ENCODE assay signal across 25 cellular contexts in genomic region chr16:52128407-52128806, GRCh38.
"Had no signal": no experiment of that assay in that cellular context is flagged by ENCODE, and none has a peak within 500 bp of the region (broad histone marks: within the 10 kb centered on the region; RNA-seq: fewer than 3 reads in every experiment).

No MANE protein-coding gene starts in this region.

- H3K9me3 Mint-ChIP-seq: mesothelial cell of epicardium had no signal

- H3K27me3 Mint-ChIP-seq: activated CD8-positive, alpha-beta memory T cell treated with anti-CD3 and anti-CD28 coated beads, Interleukin-2, amount 10 ng/mL, durations not matched to agents 7 days and 5 days; naive thymus-derived CD4-positive, alpha-beta T cell; T-helper 17 cell had no signal

- H3K4me1 Mint-ChIP-seq: activated CD8-positive, alpha-beta memory T cell treated with anti-CD3 and anti-CD28 coated beads, Interleukin-2, amount 10 ng/mL, durations not matched to agents 7 days and 5 days; mesothelial cell of epicardium; naive thymus-derived CD4-positive, alpha-beta T cell; T-helper 17 cell had no signal

- H3K27ac Mint-ChIP-seq: activated CD8-positive, alpha-beta memory T cell treated with anti-CD3 and anti-CD28 coated beads, Interleukin-2, amount 10 ng/mL, durations not matched to agents 7 days and 5 days; activated CD8-positive, alpha-beta T cell treated with anti-CD3 and anti-CD28 coated beads, Interleukin-2, amount 10 ng/mL, durations not matched to agents 7 days and 5 days; activated naive CD4-positive, alpha-beta T cell treated with anti-CD3 and anti-CD28 coated beads, Interleukin-2, amount 50 U/mL, for 72 hours; activated T-cell treated with anti-CD3 and anti-CD28 coated beads, Interleukin-2, amount 50 U/mL, for 72 hours; mesothelial cell of epicardium; naive thymus-derived CD4-positive, alpha-beta T cell; T-helper 17 cell; WTC11 had no signal

- H3K36me3 Mint-ChIP-seq: activated CD8-positive, alpha-beta memory T cell treated with anti-CD3 and anti-CD28 coated beads, Interleukin-2, amount 10 ng/mL, durations not matched to agents 7 days and 5 days; activated naive CD4-positive, alpha-beta T cell treated with anti-CD3 and anti-CD28 coated beads, Interleukin-2, amount 50 U/mL, for 72 hours; mesothelial cell of epicardium; WTC11 had no signal

- H3K4me3 Mint-ChIP-seq: activated CD8-positive, alpha-beta memory T cell treated with anti-CD3 and anti-CD28 coated beads, Interleukin-2, amount 10 ng/mL, durations not matched to agents 7 days and 5 days; activated CD8-positive, alpha-beta T cell treated with anti-CD3 and anti-CD28 coated beads, Interleukin-2, amount 10 ng/mL, durations not matched to agents 7 days and 5 days; activated T-cell treated with anti-CD3 and anti-CD28 coated beads, Interleukin-2, amount 50 U/mL, for 72 hours; mesothelial cell of epicardium; naive thymus-derived CD4-positive, alpha-beta T cell; T-helper 17 cell; WTC11 had no signal

- DNase-seq: activated CD8-positive, alpha-beta memory T cell treated with anti-CD3 and anti-CD28 coated beads, Interleukin-2, amount 10 ng/mL, durations not matched to agents 7 days and 5 days; activated CD8-positive, alpha-beta T cell treated with anti-CD3 and anti-CD28 coated beads, Interleukin-2, amount 10 ng/mL, durations not matched to agents 7 days and 5 days; activated naive CD4-positive, alpha-beta T cell; activated T-cell treated with anti-CD3 and anti-CD28 coated beads for 4 hours; activated T-cell treated with anti-CD3 and anti-CD28 coated beads, Interleukin-2, amount 50 U/mL, for 72 hours; central memory CD4-positive, alpha-beta T cell; dermis blood vessel endothelial cell; effector CD8-positive, alpha-beta T cell; esophagus squamous epithelium; foreskin melanocyte; kidney; left colon; mammary epithelial cell; naive thymus-derived CD4-positive, alpha-beta T cell; occipital lobe; stimulated activated CD4-positive, alpha-beta T cell treated with anti-CD3 and anti-CD28 coated beads, Interleukin-12 subunit alpha, Interleukin-12 subunit beta, amount 100 ng/mL, for 4 hours; stimulated activated CD4-positive, alpha-beta T cell treated with anti-CD3 and anti-CD28 coated beads, Interleukin-4, amount 100 ng/mL, for 1 hour; stimulated activated naive CD8-positive, alpha-beta T cell treated with anti-CD3 and anti-CD28 coated beads, Interleukin-15, Interleukin-2, amounts not matched to agents 100 U/mL and 50 U/mL, for 24 hours; T-helper 17 cell; T1000; trophoblast cell; uterus had no signal
